8 cellular contexts compared by ENCODE assay signal in genomic region chr7:74479961-74480829, GRCh38. TPM values are rescaled to one million over a fixed set of nuclear protein-coding genes. Genes with fewer than 3 reads are reported as not detected.
DNase-seq lines count a peak whose midpoint lies in the region; ATAC-seq, FAIRE-seq and TF ChIP-seq lines count a peak whose summit lies in the region.

No MANE protein-coding gene starts in this region.

- WGBS in aorta, 2 donors, result 4 to 6% methylated on average over 40 of the region's 40 CpGs

- H3K4me1 ChIP-seq in mucosa of stomach (ENCODE audit: control insufficient read depth, insufficient read depth, low read length) (peaks cover 64% of the 10 kb centered on the region), aorta (ENCODE audit: control insufficient read depth in 1 of 2, insufficient read depth in 2 of 2, low read length in 2 of 2) (peaks cover 0 to 3% of the 10 kb centered on the region in 2 donors)

- ATAC-seq in aorta (ENCODE audit: low FRiP score) (peak; percentile 82), GM18511 (IDR thresholded peaks at IDR 0.05; ENCODE audit: unreplicated experiment) (no peak), GM18517 (IDR thresholded peaks at IDR 0.05; ENCODE audit: unreplicated experiment) (no peak)

- H3K4me3 ChIP-seq in fibroblast of mammary gland (ENCODE audit: control insufficient read depth, low read depth, low read length) (peak overlapping the region; percentile 29), mucosa of stomach (ENCODE audit: low read length) (peak overlapping the region; percentile 50), aorta (ENCODE audit: low read length in 2 of 2) (no peak overlapping the region)

- TF ChIP-seq POLR2A in GM12891 (IDR thresholded peaks at IDR 0.05; ENCODE audit: low read depth, low read length), result no peak

- intact Hi-C loops in aorta (cut with DNase I), result no loop called here

- peak overlapping the region; percentile 76 for H3K9ac ChIP-seq in mucosa of stomach (ENCODE audit: low read length)

- peak; percentile 16 for FAIRE-seq in GM12891 (lab: Jason Lieb, UNC)

- H3K36me3 ChIP-seq in mucosa of stomach (ENCODE audit: control insufficient read depth, insufficient read depth, low read length) (no peaks in the 10 kb centered on the region), aorta (ENCODE audit: control insufficient read depth in 1 of 2, insufficient read depth in 2 of 2, low read length in 1 of 2) (no peaks in the 10 kb centered on the region)

- H3K27ac ChIP-seq in aorta (ENCODE audit: low read depth in 1 of 2, low read length in 2 of 2), result peak overlapping the region; percentile 65 to 82

- peak; percentile 55 for DNase-seq in GM12891 (ENCODE audit: insufficient read length, low spot score)
- peak; percentile 53 for DNase-seq in SHP77 treated with DMSO at 0.1 percent for 48 hours (lab: John Stamatoyannopoulos, UW)
- DNase-seq in fibroblast of mammary gland (ENCODE audit: low read depth), result peak; percentile 82
- peak; percentile 90 to 95 for DNase-seq in aorta
- no peak for DNase-seq in DMS53 (lab: John Stamatoyannopoulos, UW)

- H3K27me3 ChIP-seq in mucosa of stomach (ENCODE audit: control insufficient read depth, insufficient read depth, low read length), result no peaks in the 10 kb centered on the region
- H3K27me3 ChIP-seq in aorta (ENCODE audit: control insufficient read depth in 1 of 2, insufficient read depth in 2 of 2, low read length in 1 of 2), result no peaks in the 10 kb centered on the region

- H3K9me3 ChIP-seq in mucosa of stomach (ENCODE audit: control insufficient read depth, low read length), result no peaks in the 10 kb centered on the region
- no peaks in the 10 kb centered on the region for H3K9me3 ChIP-seq in aorta (ENCODE audit: control insufficient read depth, low read length)

- no peak for TF ChIP-seq CTCF in fibroblast of mammary gland (conservative IDR thresholded peaks at IDR 0.05; ENCODE audit: control insufficient read depth, insufficient read depth, low read depth, low read length)

TF ChIP-seq in GM12891, 5 proteins besides CTCF, POLR2A, EP300 and RAD21:
- TF ChIP-seq TAF1 (IDR thresholded peaks at IDR 0.05; ENCODE audit: low read depth, low read length) (no peak), POU2F2 (IDR thresholded peaks at IDR 0.05; ENCODE audit: low read depth, low read length) (no peak), SPI1 (IDR thresholded peaks at IDR 0.05; ENCODE audit: low read depth, low read length) (no peak), POLR2AphosphoS5 (IDR thresholded peaks at IDR 0.05; ENCODE audit: low read depth, low read length) (no peak)
TF ChIP-seq in GM12891: peak in this region for 0.

RNA-seq across cellular contexts. Expression of gene GTF2IRD1, which starts 26.5 kb away (rescaled TPM):
- 4.8 TPM for polyA plus RNA-seq in GM12891 (2012; ENCODE audit: low read depth, missing spikeins)
- total RNA-seq in aorta, result 10 to 100 TPM; 10.3 to 11.5 TPM
- 1 to 10 TPM; 4.3 to 4.8 TPM for polyA plus RNA-seq in aorta

Comparison
In these comparisons a context has a peak if more than half of its experiments do, and no peak if none do; other contexts are left out.
1. H3K4me3 ChIP-seq: peak in fibroblast of mammary gland (single experiment) and mucosa of stomach (single experiment); none in aorta (0 of 2).